ENCODE assay signal across 7 cellular contexts in genomic region chr20:9442858-9443257, GRCh38.
DNase-seq lines count a peak whose midpoint lies in the region; ATAC-seq, FAIRE-seq and TF ChIP-seq lines count a peak whose summit lies in the region.

No MANE protein-coding gene starts in this region.

- no peaks in the 10 kb centered on the region for H3F3A ChIP-seq in neural cell (ENCODE audit: insufficient read depth, low read length, poor library complexity, severe bottlenecking)

- no peak for TF ChIP-seq RAD21 in neural cell (conservative IDR thresholded peaks at IDR 0.05)

- H3K9me3 ChIP-seq in neural cell (ENCODE audit: low read length): peaks cover 9% of the 10 kb centered on the region

- no peak for FAIRE-seq in HTR-8/SVneo (lab: Jason Lieb, UNC)

- H3K9me2 ChIP-seq in neural cell (ENCODE audit: insufficient read depth, low read length): no peaks in the 10 kb centered on the region

- H3K4me2 ChIP-seq in neural cell (ENCODE audit: low read length): no peak overlapping the region

- no peak for TF ChIP-seq EP300 in neural cell (conservative IDR thresholded peaks at IDR 0.05; ENCODE audit: poor library complexity, severe bottlenecking)

- H3K27ac ChIP-seq in neural cell (ENCODE audit: low read length): peak overlapping the region; percentile 47

- H2AFZ ChIP-seq in neural cell (ENCODE audit: low read depth, low read length): no peak overlapping the region

- H3K4me3 ChIP-seq in neural cell (ENCODE audit: low read length): peak overlapping the region; percentile 3

- no peaks in the 10 kb centered on the region for H4K20me1 ChIP-seq in neural cell (ENCODE audit: insufficient read depth)

- no peaks in the 10 kb centered on the region for H3K27me3 ChIP-seq in neural cell (ENCODE audit: insufficient read depth, low read depth, low read length)

- peaks cover 4% of the 10 kb centered on the region for H3K36me3 ChIP-seq in neural cell (ENCODE audit: insufficient read depth, low read length)

- H3K9ac ChIP-seq in neural cell (ENCODE audit: low read length): no peak overlapping the region

- H3K79me2 ChIP-seq in neural cell (replicated peaks; ENCODE audit: insufficient read depth, low read length): no peaks in the 10 kb centered on the region

- TF ChIP-seq CTCF in neural cell (IDR thresholded peaks at IDR 0.05; ENCODE audit: poor library complexity, severe bottlenecking): no peak

- ATAC-seq in GM18873 (IDR thresholded peaks at IDR 0.05; ENCODE audit: low FRiP score, unreplicated experiment) (peak; percentile 60), HG02798 (IDR thresholded peaks at IDR 0.05; ENCODE audit: poor library complexity, unreplicated experiment) (peak; percentile 65)

- DNase-seq in NCI-H1092 treated with DMSO at 0.1 percent for 48 hours (lab: John Stamatoyannopoulos, UW) (peak; percentile 1), CD1c-positive myeloid dendritic cell (ENCODE audit: extremely low spot score) (no peak), HTR-8/SVneo (ENCODE audit: insufficient read length, low spot score) (no peak)
- DNase-seq in effector CD8-positive, alpha-beta T cell (lab: John Stamatoyannopoulos, UW): no peak

TF ChIP-seq in neural cell, 6 proteins besides CTCF, POLR2A, EP300 and RAD21:
- peak; percentile 15 for TF ChIP-seq POLR2AphosphoS5 (IDR thresholded peaks at IDR 0.05)
- TF ChIP-seq MXI1 (conservative IDR thresholded peaks at IDR 0.05; ENCODE audit: poor library complexity, severe bottlenecking): no peak
- TF ChIP-seq REST (IDR thresholded peaks at IDR 0.05; ENCODE audit: borderline replicate concordance): no peak
- TF ChIP-seq SMC3 (conservative IDR thresholded peaks at IDR 0.05; ENCODE audit: poor library complexity): peak; percentile 16
